8 cellular contexts compared by ENCODE assay signal in the genomic region with DNA sequence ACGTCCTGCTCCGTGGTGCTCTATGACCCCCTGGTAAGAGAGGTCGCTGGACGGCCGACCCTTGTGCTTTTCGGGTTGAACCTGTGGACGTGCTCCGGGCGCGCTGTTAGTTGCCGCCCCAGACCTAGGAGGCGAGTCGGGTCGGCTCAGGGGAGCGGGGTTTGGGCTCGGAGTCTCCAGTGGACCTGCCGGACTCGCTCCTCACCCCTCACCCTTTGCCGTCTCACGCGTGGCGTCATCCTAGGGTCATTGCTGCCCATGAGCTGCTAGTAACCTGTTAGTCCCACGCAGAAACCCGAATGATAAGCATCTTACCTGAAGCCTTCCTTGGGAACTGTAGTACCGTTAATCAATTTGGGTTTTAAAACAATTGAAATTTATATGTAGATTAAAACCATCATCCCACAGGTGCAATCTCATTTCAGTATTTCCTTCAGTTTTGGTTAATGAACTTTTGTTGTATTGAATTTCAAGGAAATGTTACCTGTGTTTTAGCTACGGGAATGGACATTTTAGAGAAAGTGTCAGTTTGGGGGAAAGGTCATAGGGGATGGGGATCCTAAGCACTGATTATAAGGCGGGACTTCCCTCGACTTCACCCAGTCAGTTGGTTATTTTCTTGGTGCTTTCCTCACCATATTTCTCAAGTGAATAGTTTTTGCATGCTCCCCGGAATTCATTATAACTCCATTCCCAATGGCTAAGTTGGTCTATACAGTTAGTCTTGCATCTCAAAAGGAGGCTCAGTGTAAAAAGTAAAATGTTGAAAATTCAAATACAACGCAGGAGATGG. TPM values are rescaled to one million over a fixed set of nuclear protein-coding genes. Genes with fewer than 3 reads are reported as not detected.
A peak's percentile ranks its signal among the peaks of the same experiment; 100 is the strongest.
DNase-seq lines count a peak whose midpoint lies in the region; ATAC-seq, FAIRE-seq and TF ChIP-seq lines count a peak whose summit lies in the region.

No MANE protein-coding gene starts in this region.

- peaks cover 92% of the 10 kb centered on the region for H3K79me2 ChIP-seq in astrocyte (ENCODE audit: insufficient read depth, low read length)

- H3K9me3 ChIP-seq in astrocyte (ENCODE audit: insufficient read depth, low read depth, low read length): no peaks in the 10 kb centered on the region
- H3K9me3 ChIP-seq in subcutaneous abdominal adipose tissue (ENCODE audit: control insufficient read depth in 5 of 5, low read length in 5 of 5): no peaks in the 10 kb centered on the region

- in situ Hi-C loops in Caki2 (cut with HindIII; ENCODE audit: low pct_unique_long_range_greater_than_20kb, low sequenced_read_pairs): no loop called here

- peaks cover 9% of the 10 kb centered on the region for H3K4me1 ChIP-seq in astrocyte (ENCODE audit: insufficient read depth, low read length)
- H3K4me1 ChIP-seq in subcutaneous abdominal adipose tissue (ENCODE audit: control insufficient read depth in 5 of 5, insufficient read depth in 5 of 5, low read length in 5 of 5): peaks cover 12 to 46% (median 38%) of the 10 kb centered on the region in 5 donors

- H3K36me3 ChIP-seq in astrocyte (ENCODE audit: insufficient read depth, low read length): peaks cover 2% of the 10 kb centered on the region
- H3K36me3 ChIP-seq in subcutaneous abdominal adipose tissue (ENCODE audit: control insufficient read depth in 5 of 5, insufficient read depth in 5 of 5, low read length in 5 of 5): peaks cover 2 to 18% (median 6%) of the 10 kb centered on the region in 5 donors

- H3K27ac Mint-ChIP-seq in astrocyte (ENCODE audit: unreplicated experiment): peak overlapping the region; percentile 92

- H3K27me3 ChIP-seq in astrocyte (ENCODE audit: insufficient read depth, low read length): no peaks in the 10 kb centered on the region
- H3K27me3 ChIP-seq in subcutaneous abdominal adipose tissue (ENCODE audit: control insufficient read depth in 5 of 5, insufficient read depth in 4 of 5, low read length in 5 of 5): no peaks in the 10 kb centered on the region

- H3K4me2 ChIP-seq in astrocyte (ENCODE audit: low read length): peak overlapping the region; percentile 95

- peaks cover 8% of the 10 kb centered on the region for H3K36me3 Mint-ChIP-seq in astrocyte (ENCODE audit: low read depth, unreplicated experiment)

- H3K4me3 Mint-ChIP-seq in astrocyte (ENCODE audit: unreplicated experiment): peak overlapping the region; percentile 98

- H2AFZ ChIP-seq in astrocyte (ENCODE audit: low read depth, low read length): peak overlapping the region; percentile 78

- H3K27ac ChIP-seq in astrocyte (ENCODE audit: low read depth, low read length) (peak overlapping the region; percentile 99), subcutaneous abdominal adipose tissue (ENCODE audit: low read depth, low read length) (peak overlapping the region; percentile 97)

- ATAC-seq in GM19467 (IDR thresholded peaks at IDR 0.05; ENCODE audit: unreplicated experiment) (peak; percentile 14), HG03521 (IDR thresholded peaks at IDR 0.05; ENCODE audit: unreplicated experiment) (peak; percentile 13)

- peak overlapping the region; percentile 96 for H3K9ac ChIP-seq in astrocyte (ENCODE audit: low read length)
- peak overlapping the region; percentile 92 to 98 (median 97) for H3K9ac ChIP-seq in subcutaneous abdominal adipose tissue (ENCODE audit: low read length in 5 of 5)

- H3K4me3 ChIP-seq in astrocyte (ENCODE audit: insufficient read depth, low read depth, low read length) (peak overlapping the region; percentile 88), subcutaneous abdominal adipose tissue (ENCODE audit: low read depth in 1 of 5, low read length in 5 of 5) (peak overlapping the region; percentile 90 to 99 (median 98))

- peaks cover 68% of the 10 kb centered on the region for H4K20me1 ChIP-seq in astrocyte (ENCODE audit: insufficient read depth, low read length)

- H3K9me3 Mint-ChIP-seq in astrocyte (ENCODE audit: unreplicated experiment): no peaks in the 10 kb centered on the region

- no peaks in the 10 kb centered on the region for H3K27me3 Mint-ChIP-seq in astrocyte (ENCODE audit: low read depth, unreplicated experiment)

- no peak for TF ChIP-seq POLR2A in GM12891 (IDR thresholded peaks at IDR 0.05; ENCODE audit: low read depth, low read length)

- FAIRE-seq in astrocyte (lab: Jason Lieb, UNC) (no peak), GM12891 (lab: Jason Lieb, UNC) (no peak)

- peaks cover 17% of the 10 kb centered on the region for H3K4me1 Mint-ChIP-seq in astrocyte (ENCODE audit: low read depth, unreplicated experiment)

- DNase-seq in Caki2 (ENCODE audit: low read depth) (peak; percentile 0), astrocyte (ENCODE audit: low read depth) (no peak), inferior parietal cortex (ENCODE audit: extremely low spot score) (peak; percentile 17), GM12891 (ENCODE audit: insufficient read length, low spot score) (no peak), germinal center (ENCODE audit: low spot score) (no peak)

- no peak for TF ChIP-seq CTCF in astrocyte (IDR thresholded peaks at IDR 0.05; ENCODE audit: insufficient read depth, low read depth, low read length)

TF ChIP-seq in GM12891, 5 proteins besides CTCF, POLR2A, EP300 and RAD21:
- no peak for TF ChIP-seq PAX5 (IDR thresholded peaks at IDR 0.05; ENCODE audit: insufficient read depth, low read length, severe bottlenecking)
- TF ChIP-seq TAF1 (IDR thresholded peaks at IDR 0.05; ENCODE audit: low read depth, low read length): no peak
- TF ChIP-seq SPI1 (IDR thresholded peaks at IDR 0.05; ENCODE audit: low read depth, low read length): no peak
- TF ChIP-seq POU2F2 (IDR thresholded peaks at IDR 0.05; ENCODE audit: low read depth, low read length): no peak
- no peak for TF ChIP-seq POLR2AphosphoS5 (IDR thresholded peaks at IDR 0.05; ENCODE audit: low read depth, low read length)

RNA-seq across cellular contexts. Expression of a gene that starts 0.5 kb away (rescaled TPM):
- 64.6 and 91.0 TPM in 2 replicates for total RNA-seq in Caki2 (2014; rRNA removed; shearing (Covaris generic); ENCODE audit: low replicate concordance)
- total RNA-seq in astrocyte: 98.1 and 99.8 TPM in 2 replicates
- 71.4 TPM for polyA plus RNA-seq in GM12891 (2012; ENCODE audit: low read depth, missing spikeins)

RNA-seq across cellular contexts. Expression of a gene that starts 1.1 kb away (rescaled TPM):
- total RNA-seq in Caki2 (2014; rRNA removed; shearing (Covaris generic); ENCODE audit: low replicate concordance): 36.7 and 37.0 TPM in 2 replicates
- 81.3 and 87.3 TPM in 2 replicates for total RNA-seq in astrocyte
- polyA plus RNA-seq in GM12891 (2012; ENCODE audit: low read depth, missing spikeins): 15.4 TPM

RNA-seq across cellular contexts. Expression of a gene that starts 57.1 kb away (rescaled TPM):
- 3.7 and 10.2 TPM in 2 replicates for total RNA-seq in Caki2 (2014; rRNA removed; shearing (Covaris generic); ENCODE audit: low replicate concordance)
- 1.4 and 1.9 TPM in 2 replicates for total RNA-seq in astrocyte
- 0.94 TPM for polyA plus RNA-seq in GM12891 (2012; ENCODE audit: low read depth, missing spikeins)

Comparison
In these comparisons a context has a peak if more than half of its experiments do, and no peak if none do; other contexts are left out.
1. DNase-seq: peak in Caki2 (single experiment) and inferior parietal cortex (single experiment); none in astrocyte (single experiment), GM12891 (single experiment) and germinal center (single experiment).